Comparison of ENCODE assay signal across 8 cellular contexts in the genomic region with DNA sequence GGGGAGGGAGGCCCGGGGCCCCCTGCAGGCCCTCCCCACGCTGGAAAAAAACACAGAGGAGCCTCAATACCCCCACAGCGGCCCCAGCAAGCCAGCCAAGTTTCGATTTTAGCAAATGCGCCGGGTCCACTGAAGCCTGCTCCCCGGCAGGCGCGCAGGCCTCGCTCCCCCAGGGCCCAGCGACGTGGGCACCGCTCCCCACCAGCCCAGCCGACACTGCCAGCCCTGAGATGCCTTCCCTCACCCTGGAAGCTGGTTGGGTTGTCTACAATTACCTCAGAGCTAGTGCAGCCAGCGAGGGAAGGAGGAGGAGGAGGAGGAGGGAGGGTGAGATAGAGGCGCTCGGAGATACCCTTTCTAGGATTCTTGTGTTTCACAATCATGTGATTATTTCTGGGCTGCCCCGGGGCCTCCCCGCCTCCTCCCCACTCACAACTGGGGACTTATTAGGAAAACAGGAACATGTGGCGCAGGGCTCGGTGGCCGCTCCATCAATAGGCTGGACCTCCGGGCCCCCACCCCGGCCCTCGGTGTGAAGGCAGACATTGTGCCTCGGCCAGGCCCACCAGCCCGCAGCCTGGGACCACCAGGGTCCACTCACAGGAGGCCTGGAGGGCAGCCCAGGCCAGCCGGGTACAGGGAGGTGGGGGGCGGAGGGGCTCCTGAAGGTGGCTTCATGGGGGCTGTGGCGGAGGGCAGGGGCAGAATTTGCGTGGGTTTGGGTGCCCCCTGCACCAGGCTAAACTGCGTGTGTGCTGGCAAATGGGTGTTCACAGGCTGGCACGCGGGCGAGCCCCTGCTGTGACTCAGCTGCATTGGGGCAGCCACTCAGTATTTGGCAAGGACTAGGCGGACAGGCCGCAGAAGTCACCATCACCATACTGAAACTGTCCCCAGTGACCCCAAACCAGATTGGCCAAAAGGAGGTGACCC.
A peak's percentile ranks its signal among the peaks of the same experiment; 100 is the strongest.
DNase-seq lines count a peak whose midpoint lies in the region; ATAC-seq, FAIRE-seq and TF ChIP-seq lines count a peak whose summit lies in the region.

No MANE protein-coding gene starts in this region.

- H3K36me3 Mint-ChIP-seq in activated T-cell treated with anti-CD3 and anti-CD28 coated beads, Interleukin-2, amount 50 U/mL, for 72 hours (ENCODE audit: insufficient read depth in 2 of 2), result peaks cover 3 to 5% of the 10 kb centered on the region in 2 donors
- H3K36me3 Mint-ChIP-seq in glutamatergic neuron (ENCODE audit: unreplicated experiment), result peaks cover 19% of the 10 kb centered on the region

- no peak overlapping the region for H3K27ac Mint-ChIP-seq in activated T-cell treated with anti-CD3 and anti-CD28 coated beads, Interleukin-2, amount 50 U/mL, for 72 hours
- no peak overlapping the region for H3K27ac Mint-ChIP-seq in glutamatergic neuron (ENCODE audit: unreplicated experiment)

- H3K9me3 Mint-ChIP-seq in activated T-cell treated with anti-CD3 and anti-CD28 coated beads, Interleukin-2, amount 50 U/mL, for 72 hours, result no peaks in the 10 kb centered on the region
- peaks cover 32% of the 10 kb centered on the region for H3K9me3 Mint-ChIP-seq in glutamatergic neuron (ENCODE audit: unreplicated experiment)

- H3K27me3 Mint-ChIP-seq in activated T-cell treated with anti-CD3 and anti-CD28 coated beads, Interleukin-2, amount 50 U/mL, for 72 hours (ENCODE audit: low read depth), result no peaks in the 10 kb centered on the region
- H3K27me3 Mint-ChIP-seq in glutamatergic neuron (ENCODE audit: unreplicated experiment), result peaks cover 26% of the 10 kb centered on the region

- peak; percentile 36 to 47 for ATAC-seq in activated T-cell treated with anti-CD3 and anti-CD28 coated beads, Interleukin-2, amount 50 U/mL, for 72 hours (replicated peaks in 1 of 2)
- ATAC-seq in HG03095 (IDR thresholded peaks at IDR 0.05; ENCODE audit: unreplicated experiment), result no peak

- TF ChIP-seq CTCF in glutamatergic neuron (IDR thresholded peaks at IDR 0.05; ENCODE audit: partially characterized antibody, unreplicated experiment), result no peak

- DNase-seq in GM19239 (ENCODE audit: insufficient read length, low spot score), result peak; percentile 56
- DNase-seq in MV-4-11 (lab: John Stamatoyannopoulos, UW), result peak; percentile 93
- peak; percentile 60 to 62 for DNase-seq in activated T-cell treated with anti-CD3 and anti-CD28 coated beads, Interleukin-2, amount 50 U/mL, for 72 hours
- DNase-seq in foreskin melanocyte, result peak; percentile 84
- peak; percentile 49 for DNase-seq in retina
- DNase-seq in NCI-H524 (lab: John Stamatoyannopoulos, UW), result no peak
- DNase-seq in glutamatergic neuron, result no peak

- FAIRE-seq in GM19239 (lab: Jason Lieb, UNC), result peak; percentile 93

- peaks cover 47% of the 10 kb centered on the region for H3K4me1 Mint-ChIP-seq in activated T-cell treated with anti-CD3 and anti-CD28 coated beads, Interleukin-2, amount 50 U/mL, for 72 hours (ENCODE audit: low read depth)
- peaks cover 18% of the 10 kb centered on the region for H3K4me1 Mint-ChIP-seq in glutamatergic neuron (ENCODE audit: low read depth, unreplicated experiment)

- H3K4me3 Mint-ChIP-seq in activated T-cell treated with anti-CD3 and anti-CD28 coated beads, Interleukin-2, amount 50 U/mL, for 72 hours, result peak overlapping the region; percentile 73 to 82
- no peak overlapping the region for H3K4me3 Mint-ChIP-seq in glutamatergic neuron (ENCODE audit: unreplicated experiment)

Comparison
In these comparisons a context has a peak if more than half of its experiments do, and no peak if none do; other contexts are left out.
1. DNase-seq: peak in GM19239 (single experiment), MV-4-11 (single experiment), activated T-cell treated with anti-CD3 and anti-CD28 coated beads, Interleukin-2, amount 50 U/mL, for 72 hours (2 of 2), foreskin melanocyte (single experiment) and retina (single experiment); none in NCI-H524 (0 of 2) and glutamatergic neuron (single experiment).